17 cellular contexts compared by ENCODE assay signal in genomic region chr9:6552738-6553121, GRCh38.
A peak's percentile ranks its signal among the peaks of the same experiment; 100 is the strongest.
DNase-seq lines count a peak whose midpoint lies in the region; TF ChIP-seq lines count a peak whose summit lies in the region.
"Had no signal": no experiment of that assay in that cellular context is flagged by ENCODE, and none has a peak within 500 bp of the region (broad histone marks: within the 10 kb centered on the region; RNA-seq: fewer than 3 reads in every experiment).

No MANE protein-coding gene starts in this region.

- H3K27ac ChIP-seq in fibroblast of lung (ENCODE audit: insufficient read depth, low read length): no peak overlapping the region
- H3K27ac ChIP-seq in osteoblast (ENCODE audit: low read depth, low read length): peak overlapping the region; percentile 72
- no peak overlapping the region for H3K27ac ChIP-seq in trophoblast cell (ENCODE audit: low read depth, low read length)
- no peak overlapping the region for H3K27ac ChIP-seq in ovary
- H3K27ac ChIP-seq: adrenal gland had no signal

- H3K9ac ChIP-seq in adipocyte (ENCODE audit: low read length) (no peak overlapping the region), fibroblast of lung (ENCODE audit: insufficient read depth, low read length) (no peak overlapping the region), trophoblast cell (ENCODE audit: low read length) (no peak overlapping the region)

- no peak overlapping the region for H2BK5ac ChIP-seq in trophoblast cell (ENCODE audit: low read depth, low read length, poor library complexity)

- no peak overlapping the region for H2BK120ac ChIP-seq in trophoblast cell (ENCODE audit: insufficient read depth, low read length, poor library complexity)

- H4K20me1 ChIP-seq in fibroblast of lung (ENCODE audit: control insufficient read depth, extremely low read depth, insufficient read depth, low read length) (no peaks in the 10 kb centered on the region), osteoblast (ENCODE audit: insufficient read depth, low read length) (no peaks in the 10 kb centered on the region)

- H4K91ac ChIP-seq in trophoblast cell (ENCODE audit: low read depth, low read length): no peak overlapping the region

- no peak overlapping the region for H2BK12ac ChIP-seq in trophoblast cell (ENCODE audit: low read length)

- no peak overlapping the region for H3K23ac ChIP-seq in trophoblast cell (ENCODE audit: low read length)

- H3K4me1 ChIP-seq in adipocyte (ENCODE audit: control insufficient read depth, insufficient read depth, low read length): no peaks in the 10 kb centered on the region
- peaks cover 9% of the 10 kb centered on the region for H3K4me1 ChIP-seq in fibroblast of lung (ENCODE audit: control insufficient read depth, extremely low read depth, insufficient read depth, low read length)
- peaks cover 19% of the 10 kb centered on the region for H3K4me1 ChIP-seq in osteoblast (ENCODE audit: insufficient read depth, low read length)
- no peaks in the 10 kb centered on the region for H3K4me1 ChIP-seq in trophoblast cell (ENCODE audit: control insufficient read depth in 1 of 2, insufficient read depth in 2 of 2, low read length in 2 of 2)
- peaks cover 6% of the 10 kb centered on the region for H3K4me1 ChIP-seq in ovary (ENCODE audit: insufficient read depth)
- H3K4me1 ChIP-seq: adrenal gland had no signal

- WGBS in trophoblast cell (ENCODE audit: extremely low coverage, insufficient coverage, insufficient read length): no CpG with 5 or more reads among the region's 3 CpGs
- WGBS in ovary, 3 donors: 43 to 53% (median 44%) methylated on average over 3 of the region's 3 CpGs

- H3K36me3 ChIP-seq in adipocyte (ENCODE audit: control insufficient read depth, insufficient read depth, low read length, severe bottlenecking) (no peaks in the 10 kb centered on the region), fibroblast of lung (ENCODE audit: control insufficient read depth, insufficient read depth, low read length) (no peaks in the 10 kb centered on the region), osteoblast (ENCODE audit: insufficient read depth, low read length) (no peaks in the 10 kb centered on the region), trophoblast cell (ENCODE audit: control insufficient read depth in 1 of 2, insufficient read depth in 2 of 2, low read length in 2 of 2) (peaks cover 2 to 5% of the 10 kb centered on the region in 2 experiments), ovary (no peaks in the 10 kb centered on the region)
- H3K36me3 ChIP-seq: adrenal gland had no signal

- no peak overlapping the region for H3K14ac ChIP-seq in trophoblast cell (ENCODE audit: low read length)

- H2AFZ ChIP-seq in fibroblast of lung (ENCODE audit: low read length) (no peak overlapping the region), osteoblast (ENCODE audit: low read length) (peak overlapping the region; percentile 92), trophoblast cell (ENCODE audit: insufficient read depth, low read length, poor library complexity) (no peak overlapping the region)

- TF ChIP-seq CTCF in fibroblast of lung (conservative IDR thresholded peaks at IDR 0.05 in 1 of 2, IDR thresholded peaks at IDR 0.05 in 1 of 2; ENCODE audit: low read depth in 1 of 2, low read length in 2 of 2) (no peak), osteoblast (IDR thresholded peaks at IDR 0.05; ENCODE audit: extremely low read depth, low read depth, low read length) (no peak), ovary (IDR thresholded peaks at IDR 0.05) (no peak)

- H3K4ac ChIP-seq in trophoblast cell (ENCODE audit: low read depth, low read length): no peak overlapping the region

- TF ChIP-seq POLR2A in ovary (IDR thresholded peaks at IDR 0.05): no peak

- no peak overlapping the region for H4K8ac ChIP-seq in trophoblast cell (ENCODE audit: low read depth, low read length)

- no peaks in the 10 kb centered on the region for H3K79me1 ChIP-seq in trophoblast cell (ENCODE audit: low read length)

- DNase-seq in HCEC 1CT (peak; percentile 66), adipocyte (ENCODE audit: low read depth) (peak; percentile 57), fibroblast of lung (ENCODE audit: low read depth in 2 of 2) (peak; percentile 52 to 69), osteoblast (ENCODE audit: insufficient read length, low spot score, missing footprints) (peak; percentile 84), trophoblast cell (no peak), cortex of kidney (lab: John Stamatoyannopoulos, UW) (no peak), ovary (no peak)
- DNase-seq: activated T-cell treated with anti-CD3 and anti-CD28 coated beads, Interleukin-2, amount 50 U/mL, for 48 hours; adrenal gland; CD4-positive, CD25-positive, alpha-beta regulatory T cell; effector memory CD4-positive, alpha-beta T cell; H9; head of caudate nucleus; kidney; NCI-H2171; posterior cingulate gyrus had no signal

- TF ChIP-seq EP300 in ovary (IDR thresholded peaks at IDR 0.05): no peak

- H2AK5ac ChIP-seq in trophoblast cell (ENCODE audit: low read length): no peak overlapping the region

- H3K4me3 ChIP-seq in adipocyte (ENCODE audit: low read length) (no peak overlapping the region), fibroblast of lung (replicated peaks in 1 of 4; ENCODE audit: control extremely low read depth in 1 of 4, insufficient read depth in 1 of 4, low read depth in 3 of 4, low read length in 4 of 4) (no peak overlapping the region), osteoblast (ENCODE audit: insufficient read depth, low read length) (peak overlapping the region; percentile 47), trophoblast cell (ENCODE audit: low read depth, low read length) (no peak overlapping the region), ovary (no peak overlapping the region)
- H3K4me3 ChIP-seq: adrenal gland, K562 had no signal

- H4K12ac ChIP-seq in trophoblast cell (ENCODE audit: low read depth, low read length): no peak overlapping the region

- H3K4me2 ChIP-seq in fibroblast of lung (ENCODE audit: extremely low read depth, insufficient read depth, low read length) (no peak overlapping the region), osteoblast (ENCODE audit: insufficient read depth, low read length) (peak overlapping the region; percentile 78), trophoblast cell (ENCODE audit: low read length) (no peak overlapping the region)

- H3K79me2 ChIP-seq in fibroblast of lung (ENCODE audit: control insufficient read depth, insufficient read depth, low read length): no peaks in the 10 kb centered on the region
- no peaks in the 10 kb centered on the region for H3K79me2 ChIP-seq in osteoblast (ENCODE audit: insufficient read depth, low read length)
- H3K79me2 ChIP-seq in trophoblast cell (ENCODE audit: control insufficient read depth, insufficient read depth, low read length, poor library complexity): no peaks in the 10 kb centered on the region

- no peaks in the 10 kb centered on the region for H3K27me3 ChIP-seq in adipocyte (replicated peaks; ENCODE audit: control insufficient read depth, insufficient read depth, low read length)
- H3K27me3 ChIP-seq in fibroblast of lung (ENCODE audit: control insufficient read depth, insufficient read depth, low read length): no peaks in the 10 kb centered on the region
- H3K27me3 ChIP-seq in osteoblast (ENCODE audit: insufficient read depth, low read length): no peaks in the 10 kb centered on the region
- no peaks in the 10 kb centered on the region for H3K27me3 ChIP-seq in trophoblast cell (ENCODE audit: insufficient read depth, low read length)
- H3K27me3 ChIP-seq in ovary: no peaks in the 10 kb centered on the region
- H3K27me3 ChIP-seq: adrenal gland had no signal

- H3K9me3 ChIP-seq in adipocyte (ENCODE audit: control insufficient read depth, low read length) (no peaks in the 10 kb centered on the region), fibroblast of lung (ENCODE audit: control insufficient read depth, insufficient read depth, low read depth, low read length) (no peaks in the 10 kb centered on the region), osteoblast (ENCODE audit: low read depth, low read length) (no peaks in the 10 kb centered on the region), trophoblast cell (ENCODE audit: insufficient read depth, low read depth, low read length) (no peaks in the 10 kb centered on the region), ovary (no peaks in the 10 kb centered on the region)
- H3K9me3 ChIP-seq: adrenal gland had no signal

- no peak overlapping the region for H3K18ac ChIP-seq in trophoblast cell (ENCODE audit: low read length)

- intact Hi-C loops in ovary (cut with DNase I): no loop called here

Comparison
In these comparisons a context has a peak if more than half of its experiments do, and no peak if none do; other contexts are left out.
1. DNase-seq: peak in HCEC 1CT (single experiment), adipocyte (single experiment), fibroblast of lung (2 of 2) and osteoblast (single experiment); none in trophoblast cell (0 of 2), cortex of kidney (single experiment) and ovary (0 of 5).